Comparison of ENCODE assay signal across 8 cellular contexts in the genomic region with DNA sequence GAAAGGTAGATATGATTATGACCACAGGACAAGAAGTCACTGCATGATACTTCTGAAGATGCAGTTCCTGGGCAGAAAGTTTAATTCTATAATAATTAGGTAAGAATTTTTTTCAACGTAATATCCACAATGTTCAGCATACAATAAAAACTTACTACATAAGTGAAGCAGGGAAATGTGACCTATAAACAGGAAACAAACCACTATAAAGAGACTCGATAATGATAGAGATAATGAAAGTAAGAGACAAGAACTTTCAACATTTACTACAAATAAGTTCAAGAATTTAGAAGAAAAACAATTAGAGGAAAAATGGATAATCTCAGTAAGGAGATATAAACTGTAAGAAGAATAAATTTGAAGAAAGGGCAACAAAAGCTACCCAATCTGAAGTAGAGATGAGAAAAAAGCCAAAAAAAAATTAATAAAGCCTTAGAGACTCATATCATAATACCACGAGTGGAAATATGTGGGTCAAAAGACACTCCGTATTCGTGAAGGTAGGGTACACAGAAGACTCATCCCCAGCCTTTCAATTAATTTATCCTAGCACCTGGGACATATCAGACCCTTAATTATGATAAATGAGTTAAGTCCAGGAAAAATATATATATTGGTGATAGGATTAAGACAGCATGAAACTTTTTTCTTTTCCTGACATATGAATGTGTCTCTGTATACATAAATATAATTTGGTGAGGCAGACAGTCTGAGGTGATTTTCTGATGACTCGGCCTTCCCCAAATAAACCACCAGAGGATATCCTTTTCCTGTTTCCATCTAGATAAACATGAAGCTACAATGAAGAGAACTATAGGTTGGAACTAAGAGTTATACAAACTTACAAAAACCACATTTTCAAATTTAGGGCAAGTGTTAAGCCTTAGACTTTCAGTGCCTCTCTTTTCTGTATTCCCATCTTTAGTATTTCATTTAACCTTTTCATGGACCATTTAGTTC.
DNase-seq lines count a peak whose midpoint lies in the region; ATAC-seq and TF ChIP-seq lines count a peak whose summit lies in the region.

No MANE protein-coding gene starts in this region.

- TF ChIP-seq CTCF in mucosa of descending colon (IDR thresholded peaks at IDR 0.05) (no peak), GM23338 (conservative IDR thresholded peaks at IDR 0.05; ENCODE audit: low read depth in 2 of 2) (no peak)

- H3K36me3 Mint-ChIP-seq in activated CD4-positive, alpha-beta memory T cell treated with anti-CD3 and anti-CD28 coated beads, Interleukin-2, amount 10 ng/mL, durations not matched to agents 7 days and 5 days (ENCODE audit: low read depth) = peaks cover 30% of the 10 kb centered on the region
- H3K36me3 Mint-ChIP-seq in GM23338 (ENCODE audit: low read depth) = peaks cover 5% of the 10 kb centered on the region; the same call in 1 of the 3 replicates

- no peaks in the 10 kb centered on the region for H3K27me3 Mint-ChIP-seq in activated CD4-positive, alpha-beta memory T cell treated with anti-CD3 and anti-CD28 coated beads, Interleukin-2, amount 10 ng/mL, durations not matched to agents 7 days and 5 days
- no peaks in the 10 kb centered on the region for H3K27me3 Mint-ChIP-seq in GM23338 (ENCODE audit: insufficient read depth, low read depth, poor library complexity)

- DNase-seq in Daoy (ENCODE audit: low read depth) = peak; percentile 20
- DNase-seq in activated CD4-positive, alpha-beta memory T cell treated with anti-CD3 and anti-CD28 coated beads, Interleukin-2, amount 10 ng/mL, durations not matched to agents 7 days and 5 days = peak; percentile 36
- no peak for DNase-seq in mucosa of descending colon
- DNase-seq in DMS 273 (lab: John Stamatoyannopoulos, UW; ENCODE audit: unreplicated experiment) = no peak
- DNase-seq in DMS114 treated with DMSO at 0.1 percent for 48 hours (lab: John Stamatoyannopoulos, UW; ENCODE audit: unreplicated experiment) = no peak
- DNase-seq in GM23338 (ENCODE audit: low spot score) = no peak

- intact Hi-C loops in mucosa of descending colon (cut with DNase I, micrococcal nuclease) = no loop called here

- no peaks in the 10 kb centered on the region for H3K27me3 ChIP-seq in GM23338 (ENCODE audit: insufficient read depth)

- no peaks in the 10 kb centered on the region for H3K9me2 ChIP-seq in GM23338 (ENCODE audit: insufficient read depth)

- H3K27ac Mint-ChIP-seq in activated CD4-positive, alpha-beta memory T cell treated with anti-CD3 and anti-CD28 coated beads, Interleukin-2, amount 10 ng/mL, durations not matched to agents 7 days and 5 days = peak overlapping the region; percentile 74
- H3K27ac Mint-ChIP-seq in GM23338 = no peak overlapping the region

- peak overlapping the region; percentile 67 for H3K4me3 Mint-ChIP-seq in activated CD4-positive, alpha-beta memory T cell treated with anti-CD3 and anti-CD28 coated beads, Interleukin-2, amount 10 ng/mL, durations not matched to agents 7 days and 5 days
- H3K4me3 Mint-ChIP-seq in GM23338 = no peak overlapping the region

- H3K4me2 ChIP-seq in GM23338 = no peak overlapping the region

- H3K4me3 ChIP-seq in mucosa of descending colon = no peak overlapping the region
- no peak overlapping the region for H3K4me3 ChIP-seq in GM23338

- no peaks in the 10 kb centered on the region for H3K9me3 ChIP-seq in mucosa of descending colon

- no peaks in the 10 kb centered on the region for H3K9me3 Mint-ChIP-seq in activated CD4-positive, alpha-beta memory T cell treated with anti-CD3 and anti-CD28 coated beads, Interleukin-2, amount 10 ng/mL, durations not matched to agents 7 days and 5 days
- H3K9me3 Mint-ChIP-seq in GM23338 = no peaks in the 10 kb centered on the region

- H3F3A ChIP-seq in GM23338 (replicated peaks; ENCODE audit: low read depth) = no peaks in the 10 kb centered on the region

- H3K27ac ChIP-seq in GM23338 (ENCODE audit: low read depth) = no peak overlapping the region

- no peaks in the 10 kb centered on the region for H3K79me2 ChIP-seq in GM23338 (replicated peaks; ENCODE audit: insufficient read depth)

- no peaks in the 10 kb centered on the region for H4K20me1 ChIP-seq in GM23338 (replicated peaks; ENCODE audit: insufficient read depth)

- POLR2A ChIA-PET in activated CD4-positive, alpha-beta memory T cell treated with anti-CD3 and anti-CD28 coated beads, Interleukin-2, amount 10 ng/mL, durations not matched to agents 7 days and 5 days (lab: Charles Lee) = interaction anchor here (0.9 to 2.5 kb wide), 5 partner anchors 15 to 36 kb away, joined by 3 to 20 read pairs (median 9); no protein-coding TSS in a partner anchor

- H3K36me3 ChIP-seq in mucosa of descending colon (ENCODE audit: low read depth) (no peaks in the 10 kb centered on the region), GM23338 (ENCODE audit: insufficient read depth) (no peaks in the 10 kb centered on the region)

- CTCF ChIA-PET in activated CD4-positive, alpha-beta memory T cell treated with anti-CD3 and anti-CD28 coated beads, Interleukin-2, amount 10 ng/mL, durations not matched to agents 7 days and 5 days (lab: Charles Lee) = interaction anchor here (1.3 to 1.8 kb wide), 4 partner anchors 9 to 32 kb away, joined by 3 to 5 read pairs (median 4); no protein-coding TSS in a partner anchor

- H3K4me1 ChIP-seq in mucosa of descending colon (ENCODE audit: low read depth) (no peaks in the 10 kb centered on the region), GM23338 (ENCODE audit: insufficient read depth) (no peaks in the 10 kb centered on the region)

- peaks cover 37% of the 10 kb centered on the region for H3K4me1 Mint-ChIP-seq in activated CD4-positive, alpha-beta memory T cell treated with anti-CD3 and anti-CD28 coated beads, Interleukin-2, amount 10 ng/mL, durations not matched to agents 7 days and 5 days
- H3K4me1 Mint-ChIP-seq in GM23338 = peaks cover 4% of the 10 kb centered on the region; the same call in 1 of the 3 replicates

- no peak overlapping the region for H2AFZ ChIP-seq in GM23338

- ATAC-seq in HG02885 (IDR thresholded peaks at IDR 0.05; ENCODE audit: poor library complexity, unreplicated experiment) = peak; percentile 46
- ATAC-seq in mucosa of descending colon = peak; percentile 65
- ATAC-seq in HG03139 (IDR thresholded peaks at IDR 0.05; ENCODE audit: unreplicated experiment) = no peak
- no peak for ATAC-seq in GM23338

TF ChIP-seq in GM23338, 12 proteins besides CTCF, POLR2A, EP300 and RAD21 (continues in another document):
- TF ChIP-seq, protein P1, sequence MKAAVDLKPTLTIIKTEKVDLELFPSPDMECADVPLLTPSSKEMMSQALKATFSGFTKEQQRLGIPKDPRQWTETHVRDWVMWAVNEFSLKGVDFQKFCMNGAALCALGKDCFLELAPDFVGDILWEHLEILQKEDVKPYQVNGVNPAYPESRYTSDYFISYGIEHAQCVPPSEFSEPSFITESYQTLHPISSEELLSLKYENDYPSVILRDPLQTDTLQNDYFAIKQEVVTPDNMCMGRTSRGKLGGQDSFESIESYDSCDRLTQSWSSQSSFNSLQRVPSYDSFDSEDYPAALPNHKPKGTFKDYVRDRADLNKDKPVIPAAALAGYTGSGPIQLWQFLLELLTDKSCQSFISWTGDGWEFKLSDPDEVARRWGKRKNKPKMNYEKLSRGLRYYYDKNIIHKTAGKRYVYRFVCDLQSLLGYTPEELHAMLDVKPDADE (IDR thresholded peaks at IDR 0.05) = no peak
- TF ChIP-seq JUNB (IDR thresholded peaks at IDR 0.05; ENCODE audit: unreplicated experiment) = no peak
- no peak for TF ChIP-seq NANOG (IDR thresholded peaks at IDR 0.05; ENCODE audit: borderline replicate concordance)
- TF ChIP-seq POLR2AphosphoS5 (IDR thresholded peaks at IDR 0.05; ENCODE audit: low read depth) = no peak
- TF ChIP-seq STAT1 (IDR thresholded peaks at IDR 0.05; ENCODE audit: unreplicated experiment) = no peak
- TF ChIP-seq, protein P2, sequence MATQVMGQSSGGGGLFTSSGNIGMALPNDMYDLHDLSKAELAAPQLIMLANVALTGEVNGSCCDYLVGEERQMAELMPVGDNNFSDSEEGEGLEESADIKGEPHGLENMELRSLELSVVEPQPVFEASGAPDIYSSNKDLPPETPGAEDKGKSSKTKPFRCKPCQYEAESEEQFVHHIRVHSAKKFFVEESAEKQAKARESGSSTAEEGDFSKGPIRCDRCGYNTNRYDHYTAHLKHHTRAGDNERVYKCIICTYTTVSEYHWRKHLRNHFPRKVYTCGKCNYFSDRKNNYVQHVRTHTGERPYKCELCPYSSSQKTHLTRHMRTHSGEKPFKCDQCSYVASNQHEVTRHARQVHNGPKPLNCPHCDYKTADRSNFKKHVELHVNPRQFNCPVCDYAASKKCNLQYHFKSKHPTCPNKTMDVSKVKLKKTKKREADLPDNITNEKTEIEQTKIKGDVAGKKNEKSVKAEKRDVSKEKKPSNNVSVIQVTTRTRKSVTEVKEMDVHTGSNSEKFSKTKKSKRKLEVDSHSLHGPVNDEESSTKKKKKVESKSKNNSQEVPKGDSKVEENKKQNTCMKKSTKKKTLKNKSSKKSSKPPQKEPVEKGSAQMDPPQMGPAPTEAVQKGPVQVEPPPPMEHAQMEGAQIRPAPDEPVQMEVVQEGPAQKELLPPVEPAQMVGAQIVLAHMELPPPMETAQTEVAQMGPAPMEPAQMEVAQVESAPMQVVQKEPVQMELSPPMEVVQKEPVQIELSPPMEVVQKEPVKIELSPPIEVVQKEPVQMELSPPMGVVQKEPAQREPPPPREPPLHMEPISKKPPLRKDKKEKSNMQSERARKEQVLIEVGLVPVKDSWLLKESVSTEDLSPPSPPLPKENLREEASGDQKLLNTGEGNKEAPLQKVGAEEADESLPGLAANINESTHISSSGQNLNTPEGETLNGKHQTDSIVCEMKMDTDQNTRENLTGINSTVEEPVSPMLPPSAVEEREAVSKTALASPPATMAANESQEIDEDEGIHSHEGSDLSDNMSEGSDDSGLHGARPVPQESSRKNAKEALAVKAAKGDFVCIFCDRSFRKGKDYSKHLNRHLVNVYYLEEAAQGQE (IDR thresholded peaks at IDR 0.05; ENCODE audit: unreplicated experiment) = no peak
- TF ChIP-seq ZNF331 (CRISPR knock-in tag; IDR thresholded peaks at IDR 0.05; ENCODE audit: low read depth) = no peak

Comparison
In these comparisons a context has a peak if more than half of its experiments do, and no peak if none do; other contexts are left out.
1. DNase-seq: peak in Daoy (single experiment) and activated CD4-positive, alpha-beta memory T cell treated with anti-CD3 and anti-CD28 coated beads, Interleukin-2, amount 10 ng/mL, durations not matched to agents 7 days and 5 days (single experiment); none in mucosa of descending colon (0 of 3), DMS 273 (single experiment), DMS114 treated with DMSO at 0.1 percent for 48 hours (single experiment) and GM23338 (single experiment).
2. ATAC-seq: peak in HG02885 (single experiment) and mucosa of descending colon (single experiment); none in HG03139 (single experiment) and GM23338 (single experiment).